ENCODE assay signal across 26 cellular contexts in the genomic region with DNA sequence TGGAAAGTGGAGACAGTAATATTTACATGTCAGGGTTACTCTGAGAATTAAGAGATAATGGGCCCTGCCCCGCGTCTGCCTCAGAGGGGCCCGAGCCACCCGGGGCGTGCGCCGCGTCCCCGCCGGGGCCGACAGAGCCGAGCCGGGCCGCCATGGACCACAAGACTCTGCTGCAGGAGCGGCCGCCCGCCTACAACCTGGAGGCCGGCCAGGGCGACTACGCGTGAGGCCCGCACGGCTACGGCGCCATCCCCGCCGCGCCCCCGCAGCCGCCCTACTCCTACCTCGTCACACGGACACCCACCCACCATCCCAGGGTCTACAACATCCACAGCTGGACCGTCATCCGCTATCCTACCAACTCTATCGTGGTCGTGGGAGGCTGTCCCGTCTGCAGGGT. TPM values are rescaled to one million over a fixed set of nuclear protein-coding genes. Genes with fewer than 3 reads are reported as not detected.
"Had no signal": no experiment of that assay in that cellular context is flagged by ENCODE, and none has a peak within 500 bp of the region (broad histone marks: within the 10 kb centered on the region; RNA-seq: fewer than 3 reads in every experiment).

No MANE protein-coding gene starts in this region.

- H3K4me1 ChIP-seq: gastroesophageal sphincter, lower lobe of right lung, parathyroid adenoma, transverse colon had no signal

- H3K4me1 Mint-ChIP-seq: neural crest cell had no signal

- FAIRE-seq: islet of Langerhans had no signal

- H3K27me3 Mint-ChIP-seq: natural killer cell treated with Interleukin-12 subunit alpha and Interleukin-12 subunit beta and Interleukin-15 and Interleukin-18, amount 100 ng/mL, for 72 hours; progenitor cell of endocrine pancreas had no signal

- DNase-seq: dorsolateral prefrontal cortex; effector CD4-positive, alpha-beta T cell; foreskin fibroblast; heart left ventricle; kidney glomerular epithelial cell; left colon; left ventricle myocardium superior; lower lobe of right lung; stimulated activated CD4-positive, alpha-beta T cell treated with anti-CD3 and anti-CD28 coated beads, Interleukin-12 subunit alpha, Interleukin-12 subunit beta, amount 100 ng/mL, for 4 hours; stimulated activated CD4-positive, alpha-beta T cell treated with anti-CD3 and anti-CD28 coated beads, Interleukin-1b, Interleukin-23, amount 100 ng/mL, for 48 hours; stimulated activated CD4-positive, alpha-beta T cell treated with anti-CD3 and anti-CD28 coated beads, Interleukin-4, amount 100 ng/mL, for 1 hour; stimulated activated CD8-positive, alpha-beta memory T cell treated with anti-CD3 and anti-CD28 coated beads, Interleukin-4, amount 100 ng/mL, for 48 hours; stimulated activated naive CD4-positive, alpha-beta T cell treated with Interleukin-2 at 50 U/mL for 16 hours; transverse colon had no signal

- H2AFZ ChIP-seq: hepatocyte, parathyroid adenoma had no signal

- H3K4me3 ChIP-seq: coronary artery, dorsolateral prefrontal cortex, gastroesophageal sphincter, heart left ventricle, hepatocyte, lower lobe of right lung, smooth muscle cell, transverse colon had no signal

- H3K27ac Mint-ChIP-seq: natural killer cell treated with Interleukin-12 subunit alpha and Interleukin-12 subunit beta and Interleukin-15 and Interleukin-18, amount 100 ng/mL, for 72 hours; progenitor cell of endocrine pancreas had no signal

- H3K4me3 Mint-ChIP-seq: natural killer cell treated with Interleukin-12 subunit alpha and Interleukin-12 subunit beta and Interleukin-15 and Interleukin-18, amount 100 ng/mL, for 72 hours; neural crest cell had no signal

- ATAC-seq: esophagus mucosa, gastroesophageal sphincter, left colon, left ventricle myocardium superior, lower lobe of right lung, sciatic nerve had no signal

- H3K9ac ChIP-seq: parathyroid adenoma had no signal

- H3K4me2 ChIP-seq: hepatocyte, smooth muscle cell had no signal

- H3K27ac ChIP-seq: coronary artery, dorsolateral prefrontal cortex, epithelial cell of prostate, gastroesophageal sphincter, heart left ventricle, hepatocyte, lower lobe of right lung, parathyroid adenoma, transverse colon had no signal

- H3K9me3 Mint-ChIP-seq: natural killer cell treated with Interleukin-12 subunit alpha and Interleukin-12 subunit beta and Interleukin-15 and Interleukin-18, amount 100 ng/mL, for 72 hours; neural crest cell had no signal

- H3K27me3 ChIP-seq: dorsolateral prefrontal cortex, gastroesophageal sphincter, heart left ventricle, hepatocyte, transverse colon had no signal

- H3K9me3 ChIP-seq: gastroesophageal sphincter, heart left ventricle, lower lobe of right lung, transverse colon had no signal

RNA-seq across cellular contexts. Expression of gene LRRC39, which starts 35.1 kb away (rescaled TPM):
- total RNA-seq: esophagus mucosa had no signal
- polyA plus RNA-seq: smooth muscle cell had no signal
